8 cellular contexts compared by ENCODE assay signal in genomic region chr20:43691928-43692524, GRCh38. TPM values are rescaled to one million over a fixed set of nuclear protein-coding genes. Genes with fewer than 3 reads are reported as not detected.
DNase-seq lines count a peak whose midpoint lies in the region; ATAC-seq, FAIRE-seq and TF ChIP-seq lines count a peak whose summit lies in the region.

No MANE protein-coding gene starts in this region.

- FAIRE-seq in frontal cortex (lab: Jason Lieb, UNC) = no peak

- H3K27me3 ChIP-seq in WERI-Rb-1 (ENCODE audit: insufficient read depth, low read depth, severe bottlenecking) = no peaks in the 10 kb centered on the region

- no peaks in the 10 kb centered on the region for H3K4me1 Mint-ChIP-seq in chondrocyte (ENCODE audit: low read depth)
- H3K4me1 Mint-ChIP-seq in naive thymus-derived CD8-positive, alpha-beta T cell = peaks cover 0 to 4% (median 2%) of the 10 kb centered on the region in 4 donors

- H3K9me3 ChIP-seq in WERI-Rb-1 (ENCODE audit: severe bottlenecking) = no peaks in the 10 kb centered on the region

- peak; percentile 44 to 69 for ATAC-seq in naive thymus-derived CD8-positive, alpha-beta T cell
- no peak for ATAC-seq in GM21360 (IDR thresholded peaks at IDR 0.05; ENCODE audit: unreplicated experiment)

- POLR2A ChIA-PET in naive thymus-derived CD8-positive, alpha-beta T cell (lab: Charles Lee) = no interaction called here

- no peak overlapping the region for H3K27ac ChIP-seq in WERI-Rb-1

- peak; percentile 28 for DNase-seq in activated gamma-delta T cell treated with Interleukin-2 at 50 U/mL for 16 hours
- no peak for DNase-seq in activated gamma-delta T cell (lab: John Stamatoyannopoulos, UW)
- DNase-seq in M059J (ENCODE audit: low read depth) = peak; percentile 62
- peak; percentile 64 for DNase-seq in WERI-Rb-1
- DNase-seq in chondrocyte (ENCODE audit: low spot score) = no peak
- DNase-seq in naive thymus-derived CD8-positive, alpha-beta T cell = peak; percentile 18 to 67 (median 38)
- no peak for DNase-seq in frontal cortex (ENCODE audit: low spot score in 2 of 2)

- H3K4me3 Mint-ChIP-seq in chondrocyte (ENCODE audit: unreplicated experiment) = no peak overlapping the region
- no peak overlapping the region for H3K4me3 Mint-ChIP-seq in naive thymus-derived CD8-positive, alpha-beta T cell

- peak; percentile 77 for TF ChIP-seq CTCF in WERI-Rb-1 (IDR thresholded peaks at IDR 0.05; ENCODE audit: low read depth, low read length)
- peak; percentile 77 for TF ChIP-seq CTCF in chondrocyte (IDR thresholded peaks at IDR 0.05)

- H3K9me3 Mint-ChIP-seq in chondrocyte (ENCODE audit: low read depth) = no peaks in the 10 kb centered on the region
- H3K9me3 Mint-ChIP-seq in naive thymus-derived CD8-positive, alpha-beta T cell = no peaks in the 10 kb centered on the region

- peaks cover 74% of the 10 kb centered on the region for H3K36me3 ChIP-seq in WERI-Rb-1

- no peak overlapping the region for H3K27ac Mint-ChIP-seq in chondrocyte (ENCODE audit: unreplicated experiment)
- peak overlapping the region in 2 of 10 donors; percentile 36 to 57 for H3K27ac Mint-ChIP-seq in naive thymus-derived CD8-positive, alpha-beta T cell

- no peaks in the 10 kb centered on the region for H3K27me3 Mint-ChIP-seq in chondrocyte (ENCODE audit: low read depth)
- no peaks in the 10 kb centered on the region for H3K27me3 Mint-ChIP-seq in naive thymus-derived CD8-positive, alpha-beta T cell

- H3K36me3 Mint-ChIP-seq in chondrocyte (ENCODE audit: low read depth) = no peaks in the 10 kb centered on the region
- H3K36me3 Mint-ChIP-seq in naive thymus-derived CD8-positive, alpha-beta T cell = no peaks in the 10 kb centered on the region

- H3K4me3 ChIP-seq in WERI-Rb-1 (ENCODE audit: low read depth, low read length) = no peak overlapping the region

RNA-seq across cellular contexts. Expression of gene MYBL2, which starts 25.1 kb away (rescaled TPM):
- 51.2 and 69.4 TPM in 2 replicates for total RNA-seq in M059J (2014; rRNA removed; shearing (Covaris generic))
- 14.6 to 16.8 TPM (median 15.7 TPM) in 3 replicates for total RNA-seq in chondrocyte
- total RNA-seq in naive thymus-derived CD8-positive, alpha-beta T cell = under 1 TPM; 0.13 to 0.27 TPM
- under 1 TPM in 1 of 3 donors, not detected in 2; 0.07 TPM for polyA plus RNA-seq in naive thymus-derived CD8-positive, alpha-beta T cell
- 0.41 TPM for total RNA-seq in frontal cortex

RNA-seq across cellular contexts. Expression of gene GTSF1L, which starts 34.8 kb away (rescaled TPM):
- total RNA-seq in M059J (2014; rRNA removed; shearing (Covaris generic)) = not detected in 2 replicates
- total RNA-seq in chondrocyte (not detected in 3 replicates), frontal cortex (not detected)
- total RNA-seq in naive thymus-derived CD8-positive, alpha-beta T cell = under 1 TPM; 0.73 to 0.80 TPM
- 1 to 10 TPM in 1 of 3 donors, under 1 TPM in 2; 0.25 to 1.6 (median 0.97) TPM for polyA plus RNA-seq in naive thymus-derived CD8-positive, alpha-beta T cell

Comparison
In these comparisons a context has a peak if more than half of its experiments do, and no peak if none do; other contexts are left out.
1. DNase-seq: peak in activated gamma-delta T cell treated with Interleukin-2 at 50 U/mL for 16 hours (single experiment), M059J (single experiment), WERI-Rb-1 (single experiment) and naive thymus-derived CD8-positive, alpha-beta T cell (10 of 10); none in activated gamma-delta T cell (single experiment), chondrocyte (single experiment) and frontal cortex (0 of 2).
2. RNA of gene MYBL2, which starts 25.1 kb away (total RNA-seq): 51.2 to 69.4 TPM in M059J and 14.6 to 16.8 TPM in chondrocyte; 0.41 TPM in frontal cortex (single experiment) and 0.13 to 0.27 TPM in naive thymus-derived CD8-positive, alpha-beta T cell; every median in the first group is over 10 times any median in the second.